ENCODE assay signal across 17 cellular contexts in genomic region chr16:3661311-3661710, GRCh38. TPM values are rescaled to one million over a fixed set of nuclear protein-coding genes. Genes with fewer than 3 reads are reported as not detected.
DNase-seq lines count a peak whose midpoint lies in the region; ATAC-seq and TF ChIP-seq lines count a peak whose summit lies in the region.
"Had no signal": no experiment of that assay in that cellular context is flagged by ENCODE, and none has a peak within 500 bp of the region (broad histone marks: within the 10 kb centered on the region; RNA-seq: fewer than 3 reads in every experiment).

No MANE protein-coding gene starts in this region.

- no peak overlapping the region for H4K91ac ChIP-seq in trophoblast cell (ENCODE audit: low read depth, low read length)

- no peaks in the 10 kb centered on the region for H3K4me1 ChIP-seq in OCI-LY1 (ENCODE audit: insufficient read depth, low read length, severe bottlenecking)
- peaks cover 0 to 4% of the 10 kb centered on the region in 2 experiments for H3K4me1 ChIP-seq in trophoblast cell (ENCODE audit: control insufficient read depth in 1 of 2, insufficient read depth in 2 of 2, low read length in 2 of 2)

- TF ChIP-seq CTCF in OCI-LY1 (IDR thresholded peaks at IDR 0.05; ENCODE audit: low read length): no peak

- no peak overlapping the region for H3K14ac ChIP-seq in trophoblast cell (ENCODE audit: low read length)

- H3K9ac ChIP-seq in OCI-LY1 (ENCODE audit: low read length): no peak overlapping the region
- H3K9ac ChIP-seq in trophoblast cell (ENCODE audit: low read length): no peak overlapping the region
- H3K9ac ChIP-seq: KMS-11 had no signal

- intact Hi-C loops in Right ventricle myocardium superior (cut with DNase I) (no loop called here), left ventricle myocardium superior (cut with micrococcal nuclease) (no loop called here)

- H3K27me3 ChIP-seq in OCI-LY1 (ENCODE audit: insufficient read depth, low read length) (no peaks in the 10 kb centered on the region), trophoblast cell (ENCODE audit: insufficient read depth, low read length) (no peaks in the 10 kb centered on the region)
- H3K27me3 ChIP-seq: MG63 had no signal

- H2BK12ac ChIP-seq in trophoblast cell (ENCODE audit: low read length): no peak overlapping the region

- peak; percentile 13 for DNase-seq in Right ventricle myocardium superior
- DNase-seq in left ventricle myocardium superior: no peak
- no peak for DNase-seq in activated naive CD8-positive, alpha-beta T cell treated with anti-CD3 and anti-CD28 coated beads, Interleukin-2, amount 50 U/mL, for 24 hours
- DNase-seq in trophoblast cell: no peak
- no peak for DNase-seq in RKO (ENCODE audit: low spot score)
- DNase-seq in stimulated activated CD4-positive, alpha-beta T cell treated with anti-CD3 and anti-CD28 coated beads, Interleukin-2, amount 100 ng/mL, for 48 hours: no peak
- DNase-seq: MG63, NCI-H1105 treated with DMSO at 0.1 percent for 48 hours, NCI-H187 treated with DMSO at 0.1 percent for 48 hours, NCI-H2171 treated with DMSO at 0.1 percent for 48 hours, NCI-H774, SIG-M5 had no signal

- peak overlapping the region; percentile 6 for H3K27ac Mint-ChIP-seq in activated naive CD8-positive, alpha-beta T cell treated with anti-CD3 and anti-CD28 coated beads, Interleukin-2, amount 50 U/mL, for 24 hours
- H3K27ac Mint-ChIP-seq in stimulated activated memory B cell treated with anti-CD40 and anti-IgM and Interleukin-4, amounts not matched to agents 10 μg/mL and 1 μg/mL and 100 μg/mL, for 72 hours: peak overlapping the region; percentile 57
- H3K27ac Mint-ChIP-seq: B cell had no signal

- peaks cover 50% of the 10 kb centered on the region for H3K36me3 Mint-ChIP-seq in activated naive CD8-positive, alpha-beta T cell treated with anti-CD3 and anti-CD28 coated beads, Interleukin-2, amount 50 U/mL, for 24 hours (ENCODE audit: low read depth)
- peaks cover 73% of the 10 kb centered on the region for H3K36me3 Mint-ChIP-seq in stimulated activated memory B cell treated with anti-CD40 and anti-IgM and Interleukin-4, amounts not matched to agents 10 μg/mL and 1 μg/mL and 100 μg/mL, for 72 hours

- H3F3A ChIP-seq in OCI-LY1 (ENCODE audit: insufficient read depth, low read length): no peaks in the 10 kb centered on the region

- no peak overlapping the region for H2BK120ac ChIP-seq in trophoblast cell (ENCODE audit: insufficient read depth, low read length, poor library complexity)

- no peaks in the 10 kb centered on the region for H4K20me1 ChIP-seq in OCI-LY1 (ENCODE audit: insufficient read depth, low read length)

- no peak overlapping the region for H2AK5ac ChIP-seq in trophoblast cell (ENCODE audit: low read length)

- ATAC-seq in Right ventricle myocardium superior (ENCODE audit: poor library complexity): no peak
- no peak for ATAC-seq in left ventricle myocardium superior
- no peak for ATAC-seq in activated naive CD8-positive, alpha-beta T cell treated with anti-CD3 and anti-CD28 coated beads, Interleukin-2, amount 50 U/mL, for 24 hours
- ATAC-seq in stimulated activated memory B cell treated with anti-CD40 and anti-IgM and Interleukin-4, amounts not matched to agents 10 μg/mL and 1 μg/mL and 100 μg/mL, for 72 hours: no peak
- ATAC-seq: Panc1 had no signal

- no peaks in the 10 kb centered on the region for H3K9me2 ChIP-seq in OCI-LY1 (ENCODE audit: low read depth, low read length)

- H3K79me2 ChIP-seq in OCI-LY1 (ENCODE audit: insufficient read depth, low read length) (no peaks in the 10 kb centered on the region), trophoblast cell (ENCODE audit: control insufficient read depth, insufficient read depth, low read length, poor library complexity) (no peaks in the 10 kb centered on the region)

- no peak overlapping the region for H3K18ac ChIP-seq in trophoblast cell (ENCODE audit: low read length)

- H3K4me3 Mint-ChIP-seq in activated naive CD8-positive, alpha-beta T cell treated with anti-CD3 and anti-CD28 coated beads, Interleukin-2, amount 50 U/mL, for 24 hours: no peak overlapping the region
- H3K4me3 Mint-ChIP-seq in stimulated activated memory B cell treated with anti-CD40 and anti-IgM and Interleukin-4, amounts not matched to agents 10 μg/mL and 1 μg/mL and 100 μg/mL, for 72 hours: no peak overlapping the region
- H3K4me3 Mint-ChIP-seq: B cell had no signal

- H3K79me1 ChIP-seq in trophoblast cell (ENCODE audit: low read length): no peaks in the 10 kb centered on the region

- no peak overlapping the region for H3K23ac ChIP-seq in trophoblast cell (ENCODE audit: low read length)

- H2AFZ ChIP-seq in OCI-LY1 (ENCODE audit: low read length) (no peak overlapping the region), trophoblast cell (ENCODE audit: insufficient read depth, low read length, poor library complexity) (no peak overlapping the region)

- H2BK5ac ChIP-seq in trophoblast cell (ENCODE audit: low read depth, low read length, poor library complexity): no peak overlapping the region

- no peak overlapping the region for H4K8ac ChIP-seq in trophoblast cell (ENCODE audit: low read depth, low read length)

- no peak overlapping the region for H4K12ac ChIP-seq in trophoblast cell (ENCODE audit: low read depth, low read length)

- H3K4me3 ChIP-seq in OCI-LY1 (ENCODE audit: low read depth, low read length, poor library complexity, severe bottlenecking): no peak overlapping the region
- no peak overlapping the region for H3K4me3 ChIP-seq in trophoblast cell (ENCODE audit: low read depth, low read length)
- H3K4me3 ChIP-seq: MG63 had no signal

- H3K9me3 ChIP-seq in OCI-LY1 (ENCODE audit: low read length): no peaks in the 10 kb centered on the region
- no peaks in the 10 kb centered on the region for H3K9me3 ChIP-seq in trophoblast cell (ENCODE audit: insufficient read depth, low read depth, low read length)
- H3K9me3 ChIP-seq: MG63 had no signal

- peaks cover 23% of the 10 kb centered on the region for H3K4me1 Mint-ChIP-seq in activated naive CD8-positive, alpha-beta T cell treated with anti-CD3 and anti-CD28 coated beads, Interleukin-2, amount 50 U/mL, for 24 hours
- H3K4me1 Mint-ChIP-seq in stimulated activated memory B cell treated with anti-CD40 and anti-IgM and Interleukin-4, amounts not matched to agents 10 μg/mL and 1 μg/mL and 100 μg/mL, for 72 hours: peaks cover 17% of the 10 kb centered on the region

- no peak overlapping the region for H3K4me2 ChIP-seq in OCI-LY1 (ENCODE audit: low read length)
- no peak overlapping the region for H3K4me2 ChIP-seq in trophoblast cell (ENCODE audit: low read length)
- H3K4me2 ChIP-seq: KMS-11 had no signal

- H3K4ac ChIP-seq in trophoblast cell (ENCODE audit: low read depth, low read length): no peak overlapping the region

- no peaks in the 10 kb centered on the region for H3K27me3 Mint-ChIP-seq in activated naive CD8-positive, alpha-beta T cell treated with anti-CD3 and anti-CD28 coated beads, Interleukin-2, amount 50 U/mL, for 24 hours
- no peaks in the 10 kb centered on the region for H3K27me3 Mint-ChIP-seq in stimulated activated memory B cell treated with anti-CD40 and anti-IgM and Interleukin-4, amounts not matched to agents 10 μg/mL and 1 μg/mL and 100 μg/mL, for 72 hours
- H3K27me3 Mint-ChIP-seq: B cell had no signal

- H3K36me3 ChIP-seq in OCI-LY1 (ENCODE audit: insufficient read depth, low read length) (peaks cover 99% of the 10 kb centered on the region), trophoblast cell (ENCODE audit: control insufficient read depth in 1 of 2, insufficient read depth in 2 of 2, low read length in 2 of 2) (peaks cover 72 to 74% of the 10 kb centered on the region in 2 experiments)

- H3K27ac ChIP-seq in OCI-LY1 (ENCODE audit: low read depth, low read length, poor library complexity, severe bottlenecking) (peak overlapping the region; percentile 38), trophoblast cell (ENCODE audit: low read depth, low read length) (no peak overlapping the region)
- H3K27ac ChIP-seq: KMS-11 had no signal

- WGBS in trophoblast cell (ENCODE audit: extremely low coverage, insufficient coverage, insufficient read length): no CpG with 5 or more reads among the region's 12 CpGs

- no peaks in the 10 kb centered on the region for H3K9me3 Mint-ChIP-seq in activated naive CD8-positive, alpha-beta T cell treated with anti-CD3 and anti-CD28 coated beads, Interleukin-2, amount 50 U/mL, for 24 hours
- no peaks in the 10 kb centered on the region for H3K9me3 Mint-ChIP-seq in stimulated activated memory B cell treated with anti-CD40 and anti-IgM and Interleukin-4, amounts not matched to agents 10 μg/mL and 1 μg/mL and 100 μg/mL, for 72 hours

RNA-seq across cellular contexts. Expression of gene DNASE1, which starts 6.8 kb away (rescaled TPM):
- total RNA-seq in Right ventricle myocardium superior: 8.1 TPM
- 9.2 TPM for total RNA-seq in left ventricle myocardium superior
- polyA plus RNA-seq in trophoblast cell (2013): 10.6 and 11.7 TPM in 2 replicates

RNA-seq across cellular contexts. Expression of gene SLX4, which starts 49.9 kb away (rescaled TPM):
- total RNA-seq in Right ventricle myocardium superior (3.2 TPM), left ventricle myocardium superior (3.2 TPM)
- 5.4 and 5.6 TPM in 2 replicates for polyA plus RNA-seq in trophoblast cell (2013)

RNA-seq across cellular contexts. Expression of gene TRAP1, which starts 56.0 kb away (rescaled TPM):
- total RNA-seq in Right ventricle myocardium superior (146 TPM), left ventricle myocardium superior (152 TPM)
- 79.9 and 81.1 TPM in 2 replicates for polyA plus RNA-seq in trophoblast cell (2013)
